Comparison of ENCODE assay signal across 2 cellular contexts in genomic region chr4:140013088-140013487, GRCh38.
TF ChIP-seq lines count a peak whose summit lies in the region.

No MANE protein-coding gene starts in this region.

TF ChIP-seq in HEK293, 187 proteins besides CTCF, POLR2A, EP300 and RAD21 (continued from another document):
- TF ChIP-seq PATZ1 (tag by site-specific recombination; IDR thresholded peaks at IDR 0.05) (no peak), ZNF837 (tag by site-specific recombination; IDR thresholded peaks at IDR 0.05) (no peak), KLF10 (tag by site-specific recombination; IDR thresholded peaks at IDR 0.05) (0 out of 2 replicates have a peak, but pooled peaks have one; percentile 4), ZNF223 (tag by site-specific recombination; IDR thresholded peaks at IDR 0.05) (no peak), ZNF830 (tag by site-specific recombination; IDR thresholded peaks at IDR 0.05; ENCODE audit: low read depth) (no peak), RBAK (tag by site-specific recombination; IDR thresholded peaks at IDR 0.05) (no peak)

TF ChIP-seq in WTC11, 78 proteins besides CTCF, POLR2A, EP300 and RAD21 (continued from another document):
- TF ChIP-seq E2F4 (CRISPR knock-in tag; IDR thresholded peaks at IDR 0.05; ENCODE audit: borderline replicate concordance, low read depth) (no peak), FOXP1 (CRISPR knock-in tag; IDR thresholded peaks at IDR 0.05; ENCODE audit: borderline replicate concordance) (no peak), E2F5 (CRISPR knock-in tag; IDR thresholded peaks at IDR 0.05) (no peak), TP53 (CRISPR knock-in tag; IDR thresholded peaks at IDR 0.05) (no peak), ZNF121 (CRISPR knock-in tag; IDR thresholded peaks at IDR 0.05) (no peak), MAX (CRISPR knock-in tag; IDR thresholded peaks at IDR 0.05) (no peak), CREB1 (CRISPR knock-in tag; IDR thresholded peaks at IDR 0.05) (no peak), ZNF416 (CRISPR knock-in tag; IDR thresholded peaks at IDR 0.05) (no peak), PREB (CRISPR knock-in tag; IDR thresholded peaks at IDR 0.05; ENCODE audit: borderline replicate concordance) (no peak), ZNF532 (CRISPR knock-in tag; IDR thresholded peaks at IDR 0.05; ENCODE audit: borderline replicate concordance) (no peak), ZNF219 (CRISPR knock-in tag; IDR thresholded peaks at IDR 0.05; ENCODE audit: borderline replicate concordance) (no peak), AFF4 (CRISPR knock-in tag; IDR thresholded peaks at IDR 0.05; ENCODE audit: borderline replicate concordance) (no peak)
